Comparison of ENCODE assay signal across 26 cellular contexts in genomic region chr2:122899614-122900013, GRCh38.
"Had no signal": no experiment of that assay in that cellular context is flagged by ENCODE, and none has a peak within 500 bp of the region (broad histone marks: within the 10 kb centered on the region; RNA-seq: fewer than 3 reads in every experiment).

No MANE protein-coding gene starts in this region.

- H3K4me1 ChIP-seq: stomach, suprapubic skin, testis, thyroid gland, tibial artery, tibial nerve, transverse colon, upper lobe of left lung, upper lobe of right lung, uterus, vagina had no signal

- H3K27me3 ChIP-seq: stomach, suprapubic skin, testis, thyroid gland, tibial artery, tibial nerve, transverse colon, upper lobe of left lung, upper lobe of right lung, uterus, vagina had no signal

- DNase-seq: stimulated activated CD4-positive, alpha-beta T cell treated with anti-CD3 and anti-CD28 coated beads, Interleukin-2, amount 100 ng/mL, for 48 hours; stimulated activated CD4-positive, alpha-beta T cell treated with anti-CD3 and anti-CD28 coated beads, Interleukin-4, amount 100 ng/mL, for 1 hour; stimulated activated CD4-positive, alpha-beta T cell treated with anti-CD3 and anti-CD28 coated beads, Interleukin-4, amount 100 ng/mL, for 24 hours; stimulated activated CD4-positive, alpha-beta T cell treated with anti-CD3 and anti-CD28 coated beads, Interleukin-4, amount 100 ng/mL, for 4 hours; stimulated activated CD8-positive, alpha-beta memory T cell treated with anti-CD3 and anti-CD28 coated beads, Interleukin-4, amount 100 ng/mL, for 48 hours; stimulated activated naive B cell treated with anti-CD40 and anti-IgM and Interleukin-4, amounts not matched to agents 10 μg/mL and 1 μg/mL and 100 μg/mL, for 72 hours; stimulated activated naive CD4-positive, alpha-beta T cell; stimulated activated naive CD4-positive, alpha-beta T cell treated with Interleukin-2 at 50 U/mL for 16 hours; stimulated activated naive CD8-positive, alpha-beta T cell treated with anti-CD3 and anti-CD28 coated beads, Interleukin-15, amount 100 ng/mL, for 72 hours; stimulated activated naive CD8-positive, alpha-beta T cell treated with anti-CD3 and anti-CD28 coated beads, Interleukin-15, Interleukin-2, amounts not matched to agents 100 U/mL and 50 U/mL, for 24 hours; stomach; substantia nigra; testis; thyroid gland; tibial artery; transverse colon; trophoblast cell; upper lobe of left lung; upper lobe of right lung; uterus had no signal

- H3K27ac ChIP-seq: stomach, suprapubic skin, testis, thoracic aorta, thyroid gland, tibial artery, tibial nerve, transverse colon, upper lobe of left lung, upper lobe of right lung, uterus, vagina had no signal

- H3K9me3 ChIP-seq: suprapubic skin, testis, thoracic aorta, thyroid gland, tibial artery, tibial nerve, transverse colon, upper lobe of left lung, upper lobe of right lung, uterus, vagina had no signal

- H3K36me3 ChIP-seq: stomach, suprapubic skin, thoracic aorta, thyroid gland, tibial artery, tibial nerve, transverse colon, upper lobe of left lung, upper lobe of right lung, uterus, vagina had no signal

- H3K4me3 ChIP-seq: stomach, suprapubic skin, testis, thoracic aorta, thyroid gland, tibial artery, tibial nerve, transverse colon, upper lobe of left lung, upper lobe of right lung, uterus, vagina had no signal

- ATAC-seq: stimulated activated effector memory CD8-positive, alpha-beta T cell treated with anti-CD3 and anti-CD28 coated beads, Interleukin-12 subunit alpha, Interleukin-12 subunit beta, amount 100 ng/mL, for 72 hours; stimulated activated memory B cell treated with anti-CD40 and anti-IgM and Interleukin-4, amounts not matched to agents 10 μg/mL and 1 μg/mL and 100 μg/mL, for 72 hours; stimulated activated naive B cell treated with anti-CD40 and anti-IgM and Interleukin-4, amounts not matched to agents 10 μg/mL and 1 μg/mL and 100 μg/mL, for 72 hours; stimulated activated naive CD8-positive, alpha-beta T cell treated with anti-CD3 and anti-CD28 coated beads, Interleukin-15, amount 100 ng/mL, for 72 hours; stimulated activated naive CD8-positive, alpha-beta T cell treated with anti-CD3 and anti-CD28 coated beads, Interleukin-15, Interleukin-2, amounts not matched to agents 100 U/mL and 50 U/mL, for 24 hours; upper lobe of right lung had no signal
